In the genomic region with DNA sequence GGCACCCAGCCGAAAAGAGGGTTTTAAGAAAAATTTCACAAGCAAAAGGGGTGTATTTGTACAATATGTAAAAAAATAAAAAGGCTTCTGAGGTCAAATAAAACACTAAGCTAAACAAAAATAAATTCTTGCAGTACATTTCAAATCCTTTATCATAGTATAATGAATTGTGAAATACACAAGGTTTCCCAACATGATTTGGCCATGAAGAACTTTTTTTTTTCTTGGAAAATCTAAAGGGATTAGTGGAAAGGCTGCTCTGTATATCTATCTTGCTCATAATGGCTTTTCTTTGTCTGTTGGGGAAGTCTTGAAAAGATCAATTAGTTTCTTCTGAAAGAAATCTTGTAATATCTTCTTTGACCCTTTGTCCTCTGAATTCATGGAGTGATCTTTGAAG, we compare ENCODE assay signal across 25 cellular contexts.
"Had no signal": no experiment of that assay in that cellular context is flagged by ENCODE, and none has a peak within 500 bp of the region (broad histone marks: within the 10 kb centered on the region; RNA-seq: fewer than 3 reads in every experiment).

No MANE protein-coding gene starts in this region.

- H3K27me3 ChIP-seq: adrenal gland, breast epithelium, dorsolateral prefrontal cortex, esophagus muscularis mucosa, upper lobe of left lung had no signal

- H3K4me3 Mint-ChIP-seq: activated CD8-positive, alpha-beta T cell treated with anti-CD3 and anti-CD28 coated beads, Interleukin-2, amount 10 ng/mL, durations not matched to agents 7 days and 5 days; activated T-helper 1 cell treated with anti-CD3 and anti-CD28 coated beads, Interleukin-12 subunit alpha, Interleukin-12 subunit beta, Interleukin-2, Interleukin-4 antibody, amounts not matched to agents 30 ng/mL and 10 ng/mL and 1 ng/mL, durations not matched to agents 14 hours and 24 hours and 36 hours; central memory CD8-positive, alpha-beta T cell; effector memory CD8-positive, alpha-beta T cell; naive thymus-derived CD4-positive, alpha-beta T cell; neural crest cell; T-helper 2 cell treated with Interferon-gamma antibody and Interleukin-4, amounts not matched to agents 5 μg/mL and 100 μg/mL, for 36 hours had no signal

- H3K36me3 ChIP-seq: adrenal gland, breast epithelium, esophagus muscularis mucosa, lower lobe of right lung, upper lobe of left lung had no signal

- H3K4me3 ChIP-seq: adrenal gland, breast epithelium, dorsolateral prefrontal cortex, esophagus muscularis mucosa, lower lobe of right lung, upper lobe of left lung had no signal

- H3K27ac ChIP-seq: adrenal gland, breast epithelium, dorsolateral prefrontal cortex, esophagus muscularis mucosa, lower lobe of right lung, upper lobe of left lung, VCaP had no signal

- H3K9me3 ChIP-seq: adrenal gland, breast epithelium, esophagus muscularis mucosa, lower lobe of right lung, upper lobe of left lung had no signal

- H3K4me1 Mint-ChIP-seq: central memory CD8-positive, alpha-beta T cell; naive thymus-derived CD4-positive, alpha-beta T cell had no signal

- H3K9me3 Mint-ChIP-seq: activated naive CD4-positive, alpha-beta T cell treated with anti-CD3 and anti-CD28 coated beads, Interleukin-2, amount 50 U/mL, for 72 hours; activated T-helper 1 cell treated with anti-CD3 and anti-CD28 coated beads, Interleukin-12 subunit alpha, Interleukin-12 subunit beta, Interleukin-2, Interleukin-4 antibody, amounts not matched to agents 30 ng/mL and 10 ng/mL and 1 ng/mL, durations not matched to agents 14 hours and 24 hours and 36 hours; neural crest cell; T-helper 2 cell treated with Interferon-gamma antibody and Interleukin-4, amounts not matched to agents 5 μg/mL and 100 μg/mL, for 36 hours had no signal

- H3K4me1 ChIP-seq: breast epithelium, upper lobe of left lung had no signal

- DNase-seq: activated CD4-positive, alpha-beta T cell treated with anti-CD3 and anti-CD28 coated beads, Interleukin-2, amount 50 U/mL, for 1 hour; activated CD4-positive, CD25-positive, alpha-beta regulatory T cell treated with anti-CD3 and anti-CD28 coated beads, Interleukin-2, amount 50 U/mL, for 72 hours; activated CD8-positive, alpha-beta T cell treated with anti-CD3 and anti-CD28 coated beads, Interleukin-2, amount 10 ng/mL, durations not matched to agents 7 days and 5 days; activated gamma-delta T cell treated with Interleukin-2 at 50 U/mL for 16 hours; dorsolateral prefrontal cortex; effector memory CD8-positive, alpha-beta T cell; head of caudate nucleus; islet precursor cell; left colon; lower lobe of right lung; naive thymus-derived CD4-positive, alpha-beta T cell; posterior cingulate gyrus; stimulated activated CD4-positive, alpha-beta T cell treated with anti-CD3 and anti-CD28 coated beads, Interleukin-4, amount 100 ng/mL, for 24 hours; stimulated activated naive CD4-positive, alpha-beta T cell treated with Interleukin-2 at 50 U/mL for 16 hours; upper lobe of left lung had no signal

- H3K36me3 Mint-ChIP-seq: activated naive CD4-positive, alpha-beta T cell treated with anti-CD3 and anti-CD28 coated beads, Interleukin-2, amount 50 U/mL, for 72 hours; naive thymus-derived CD4-positive, alpha-beta T cell had no signal

- ATAC-seq: activated CD8-positive, alpha-beta T cell treated with anti-CD3 and anti-CD28 coated beads, Interleukin-2, amount 10 ng/mL, durations not matched to agents 7 days and 5 days; activated naive CD4-positive, alpha-beta T cell treated with anti-CD3 and anti-CD28 coated beads, Interleukin-2, amount 50 U/mL, for 72 hours; effector memory CD8-positive, alpha-beta T cell; left colon; lower lobe of right lung; naive thymus-derived CD4-positive, alpha-beta T cell; SK-N-SH treated with all-trans-retinoic acid at 6 μM for 48 hours had no signal

- H3K27ac Mint-ChIP-seq: activated CD8-positive, alpha-beta T cell treated with anti-CD3 and anti-CD28 coated beads, Interleukin-2, amount 10 ng/mL, durations not matched to agents 7 days and 5 days; activated naive CD4-positive, alpha-beta T cell treated with anti-CD3 and anti-CD28 coated beads, Interleukin-2, amount 50 U/mL, for 72 hours; activated T-helper 1 cell treated with anti-CD3 and anti-CD28 coated beads, Interleukin-12 subunit alpha, Interleukin-12 subunit beta, Interleukin-2, Interleukin-4 antibody, amounts not matched to agents 30 ng/mL and 10 ng/mL and 1 ng/mL, durations not matched to agents 14 hours and 24 hours and 36 hours; effector memory CD8-positive, alpha-beta T cell; naive thymus-derived CD4-positive, alpha-beta T cell; T-helper 2 cell treated with Interferon-gamma antibody and Interleukin-4, amounts not matched to agents 5 μg/mL and 100 μg/mL, for 36 hours had no signal
